Comparison of ENCODE assay signal across 9 cellular contexts in the genomic region with DNA sequence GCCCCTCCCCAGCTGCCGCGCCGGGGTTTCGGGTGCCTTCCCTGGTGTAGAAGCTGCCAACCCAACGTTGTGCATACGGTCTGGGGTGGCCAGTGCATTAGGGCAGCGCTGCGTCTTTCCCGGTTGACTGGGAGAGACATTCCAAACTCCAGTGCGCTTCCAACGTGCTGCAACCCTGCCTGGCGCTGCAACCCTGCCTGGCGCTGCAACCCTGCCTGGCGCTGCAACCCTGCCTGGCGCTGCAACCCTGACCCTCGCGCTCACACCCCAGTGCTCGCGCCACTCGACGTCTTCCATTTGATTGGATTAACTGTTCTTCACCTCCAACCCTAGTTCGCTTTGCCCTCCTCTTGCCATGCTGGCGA. TPM values are rescaled to one million over a fixed set of nuclear protein-coding genes. Genes with fewer than 3 reads are reported as not detected.
DNase-seq lines count a peak whose midpoint lies in the region; TF ChIP-seq lines count a peak whose summit lies in the region.
"Had no signal": no experiment of that assay in that cellular context is flagged by ENCODE, and none has a peak within 500 bp of the region (broad histone marks: within the 10 kb centered on the region; RNA-seq: fewer than 3 reads in every experiment).

No MANE protein-coding gene starts in this region.

- H3K27ac ChIP-seq in brain microvascular endothelial cell: no peak overlapping the region
- no peak overlapping the region for H3K27ac ChIP-seq in suprapubic skin

- DNase-seq in NCI-H146 (lab: John Stamatoyannopoulos, UW): peak; percentile 42
- DNase-seq in NCI-H146 treated with DMSO at 0.1 percent for 48 hours (lab: John Stamatoyannopoulos, UW; ENCODE audit: unreplicated experiment): no peak
- DNase-seq in brain microvascular endothelial cell: no peak
- DNase-seq in left kidney (ENCODE audit: low read depth, low spot score): peak; percentile 74
- no peak for DNase-seq in suprapubic skin (ENCODE audit: low spot score in 2 of 2)
- no peak for DNase-seq in NOMO-1 treated with DMSO at 0.1 percent for 48 hours (lab: John Stamatoyannopoulos, UW; ENCODE audit: unreplicated experiment)
- no peak for DNase-seq in EL
- DNase-seq in putamen (ENCODE audit: low spot score): no peak

- TF ChIP-seq EP300 in suprapubic skin (IDR thresholded peaks at IDR 0.05): no peak

- 3% methylated on average over 21 of the region's 23 CpGs for WGBS in suprapubic skin

- peaks cover 53% of the 10 kb centered on the region for H3K27me3 ChIP-seq in brain microvascular endothelial cell (replicated peaks)
- peaks cover 61% of the 10 kb centered on the region for H3K27me3 ChIP-seq in suprapubic skin

- in situ Hi-C loops in brain microvascular endothelial cell (cut with HindIII; ENCODE audit: low pct_ligation_motif_present, low sequenced_read_pairs): no loop called here

- no peaks in the 10 kb centered on the region for H3K9me3 ChIP-seq in suprapubic skin

- H3K4me3 ChIP-seq in brain microvascular endothelial cell (ENCODE audit: low read depth, low read length): peak overlapping the region; percentile 41
- H3K4me3 ChIP-seq in suprapubic skin: peak overlapping the region; percentile 55

- H3K4me1 ChIP-seq in suprapubic skin: peaks cover 36% of the 10 kb centered on the region

- no peak for TF ChIP-seq POLR2A in suprapubic skin (IDR thresholded peaks at IDR 0.05)

- TF ChIP-seq CTCF in brain microvascular endothelial cell (IDR thresholded peaks at IDR 0.05; ENCODE audit: low read depth, low read length, missing control alignments): no peak
- TF ChIP-seq CTCF in suprapubic skin (IDR thresholded peaks at IDR 0.05): no peak

- H3K36me3 ChIP-seq in brain microvascular endothelial cell (replicated peaks): no peaks in the 10 kb centered on the region
- no peaks in the 10 kb centered on the region for H3K36me3 ChIP-seq in suprapubic skin

RNA-seq across cellular contexts. Expression of gene HAP1, which starts 0.5 kb away (rescaled TPM):
- total RNA-seq in suprapubic skin: 1 to 10 TPM; 1.0 to 9.3 (median 1.2) TPM

RNA-seq across cellular contexts. Expression of gene GAST, which starts 22.8 kb away (rescaled TPM):
- not detected for total RNA-seq in suprapubic skin
- total RNA-seq: sciatic nerve had no signal

RNA-seq across cellular contexts. Expression of gene EIF1, which starts 46.2 kb away (rescaled TPM):
- total RNA-seq in suprapubic skin: 100 to 1,000 TPM; 238 to 471 (median 430) TPM

RNA-seq across cellular contexts. Expression of gene JUP, which starts 51.6 kb away (rescaled TPM):
- 1,000 to 10,000 TPM; 1,107 to 2,369 (median 1,992) TPM for total RNA-seq in suprapubic skin

Comparison
In these comparisons a context has a peak if more than half of its experiments do, and no peak if none do; other contexts are left out.
1. DNase-seq: peak in NCI-H146 (single experiment) and left kidney (single experiment); none in NCI-H146 treated with DMSO at 0.1 percent for 48 hours (single experiment), brain microvascular endothelial cell (single experiment), suprapubic skin (0 of 2), NOMO-1 treated with DMSO at 0.1 percent for 48 hours (single experiment), EL (single experiment) and putamen (single experiment).